Comparison of ENCODE assay signal across 1 cellular context in the genomic region with DNA sequence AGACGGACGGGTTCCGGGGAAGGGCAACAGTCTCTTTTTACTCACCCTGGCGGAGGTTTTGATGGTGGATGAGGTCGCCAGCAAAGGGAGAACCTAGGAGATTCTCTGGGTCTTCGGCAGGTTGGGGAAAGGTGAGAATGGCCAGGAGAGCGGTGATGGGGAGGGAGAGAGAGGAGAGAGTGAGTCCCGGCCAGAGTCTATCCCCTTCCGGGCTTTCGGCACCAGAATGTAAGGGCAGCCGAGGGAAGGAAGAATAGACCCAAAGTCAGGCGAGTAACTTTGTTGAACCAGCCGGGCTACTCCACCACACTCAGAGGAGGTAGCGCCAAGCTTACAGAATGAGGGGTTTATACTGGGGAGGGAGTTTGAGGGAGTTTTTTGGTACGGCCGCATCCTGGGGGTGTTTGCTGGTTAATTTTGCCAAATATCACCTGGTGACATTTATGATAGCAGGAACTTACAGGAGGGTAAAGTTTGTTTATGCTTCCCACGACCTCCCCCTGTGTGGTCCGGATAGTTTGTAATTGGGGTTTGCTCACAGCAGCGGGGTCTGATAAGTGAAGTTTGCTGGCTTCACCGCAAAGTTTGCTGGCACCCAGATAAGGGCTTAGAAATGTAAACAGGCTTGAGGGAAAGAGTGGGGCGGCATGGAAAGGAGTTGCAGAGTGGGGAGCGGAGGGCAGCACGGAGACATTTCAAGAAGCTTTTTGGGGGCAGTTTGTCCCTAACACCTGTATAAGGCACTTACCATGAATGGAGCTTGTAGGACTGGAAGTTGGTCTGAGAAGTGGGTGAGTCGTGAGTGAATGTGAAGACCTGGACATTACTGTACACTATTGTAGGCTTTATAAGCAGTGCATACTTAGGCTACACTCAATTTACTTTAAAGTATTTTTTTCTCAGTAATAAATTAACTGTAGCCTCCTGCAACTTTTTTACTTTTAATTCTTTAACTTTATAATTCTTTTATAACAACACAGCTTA.
A peak's percentile ranks its signal among the peaks of the same experiment; 100 is the strongest.
TF ChIP-seq lines count a peak whose summit lies in the region.

No MANE protein-coding gene starts in this region.

TF ChIP-seq in endothelial cell of umbilical vein, 7 proteins besides CTCF, POLR2A, EP300 and RAD21:
- TF ChIP-seq, protein P1, sequence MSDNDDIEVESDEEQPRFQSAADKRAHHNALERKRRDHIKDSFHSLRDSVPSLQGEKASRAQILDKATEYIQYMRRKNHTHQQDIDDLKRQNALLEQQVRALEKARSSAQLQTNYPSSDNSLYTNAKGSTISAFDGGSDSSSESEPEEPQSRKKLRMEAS (IDR thresholded peaks at IDR 0.05; ENCODE audit: insufficient read depth, insufficient read length), result no peak
- TF ChIP-seq EZH2 (IDR thresholded peaks at IDR 0.05; ENCODE audit: borderline replicate concordance, low read depth, low read length, severe bottlenecking), result peak; percentile 54
